10 cellular contexts compared by ENCODE assay signal in the genomic region with DNA sequence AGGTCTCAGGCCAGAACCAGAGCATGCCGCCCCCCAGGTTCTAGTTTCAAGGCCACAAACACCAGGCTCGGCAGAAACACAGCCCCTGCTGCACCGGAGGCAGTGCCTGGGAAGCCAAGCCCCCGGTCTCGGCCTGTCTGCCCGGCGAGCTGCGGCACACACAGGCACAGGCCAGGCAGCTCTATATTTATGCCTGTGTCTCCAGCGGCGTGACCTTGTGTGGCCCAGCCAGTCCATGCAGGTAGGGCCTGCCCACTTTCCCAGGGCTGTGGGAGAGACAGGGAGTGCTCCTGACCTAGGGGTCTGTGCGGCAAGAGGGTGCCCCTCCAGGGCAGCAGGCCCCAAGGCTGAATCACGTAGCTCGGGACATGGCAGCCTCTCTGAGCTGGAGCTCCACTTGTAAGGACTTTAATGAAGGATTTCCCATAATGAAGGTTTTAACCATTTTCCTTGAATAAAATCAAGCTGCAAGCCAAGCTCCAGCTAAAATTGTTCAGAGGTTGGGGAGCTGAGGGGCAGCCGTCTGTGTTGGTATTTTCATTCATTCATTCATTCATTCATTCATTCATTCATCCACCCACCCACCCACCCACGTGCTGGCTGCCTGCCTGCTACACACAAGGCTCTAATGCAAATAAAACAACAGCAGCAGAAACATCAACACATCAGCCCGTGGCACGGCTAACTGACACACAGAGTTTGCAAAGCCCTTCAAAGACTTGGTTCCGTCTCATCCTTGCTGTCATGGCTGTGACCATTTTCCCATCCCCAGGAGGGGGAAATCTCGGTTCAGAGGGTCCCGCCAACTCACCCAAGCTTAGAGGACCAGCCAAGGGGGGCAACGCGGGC.
DNase-seq lines count a peak whose midpoint lies in the region; ATAC-seq and TF ChIP-seq lines count a peak whose summit lies in the region.
"Had no signal": no experiment of that assay in that cellular context is flagged by ENCODE, and none has a peak within 500 bp of the region (broad histone marks: within the 10 kb centered on the region; RNA-seq: fewer than 3 reads in every experiment).

No MANE protein-coding gene starts in this region.

- H3K27me3 Mint-ChIP-seq in mesothelial cell of epicardium (ENCODE audit: low read depth) = no peaks in the 10 kb centered on the region
- H3K27me3 Mint-ChIP-seq: central memory CD8-positive, alpha-beta T cell had no signal

- no peak overlapping the region for H3K4me3 ChIP-seq in NT2/D1 (ENCODE audit: insufficient read length, low read depth)
- peak overlapping the region; percentile 31 to 83 (median 62) for H3K4me3 ChIP-seq in dorsolateral prefrontal cortex
- H3K4me3 ChIP-seq in transverse colon = peak overlapping the region in 2 of 4 donors; percentile 45 to 60

- H3K4me1 Mint-ChIP-seq in mesothelial cell of epicardium = peaks cover 53% of the 10 kb centered on the region

- no peak for TF ChIP-seq POLR2A in transverse colon (IDR thresholded peaks at IDR 0.05)

- WGBS in transverse colon (ENCODE audit: low coverage in 1 of 2), 2 donors = 73% methylated on average over 21 of the region's 22 CpGs; no CpG with 5 or more reads in 1 of the 2 donors

- no peak for DNase-seq in NT2/D1 (ENCODE audit: low read depth, low spot score)
- DNase-seq in dorsolateral prefrontal cortex = no peak
- DNase-seq in mesothelial cell of epicardium (ENCODE audit: low spot score in 2 of 2, unreplicated experiment in 2 of 2) = no peak
- DNase-seq in transverse colon = no peak
- no peak for DNase-seq in NOMO-1 (lab: John Stamatoyannopoulos, UW; ENCODE audit: unreplicated experiment in 2 of 2)
- no peak for DNase-seq in epidermal melanocyte (ENCODE audit: insufficient read length, low spot score)
- no peak for DNase-seq in OCI-M2 (lab: John Stamatoyannopoulos, UW; ENCODE audit: unreplicated experiment)
- DNase-seq: stimulated activated naive CD4-positive, alpha-beta T cell had no signal

- TF ChIP-seq EP300 in transverse colon (IDR thresholded peaks at IDR 0.05; ENCODE audit: low read depth) = no peak

- H3K27ac ChIP-seq in dorsolateral prefrontal cortex = peak overlapping the region in 54 of 59 donors; percentile 6 to 98 (median 91)
- H3K27ac ChIP-seq in transverse colon = peak overlapping the region; percentile 87 to 92 (median 91)

- H3K4me3 Mint-ChIP-seq in mesothelial cell of epicardium = peak overlapping the region; percentile 37
- H3K4me3 Mint-ChIP-seq: central memory CD8-positive, alpha-beta T cell had no signal

- ATAC-seq in GM18858 (IDR thresholded peaks at IDR 0.05; ENCODE audit: unreplicated experiment) = no peak

- peaks cover 8% of the 10 kb centered on the region for H3K36me3 Mint-ChIP-seq in mesothelial cell of epicardium

- no peaks in the 10 kb centered on the region for H3K9me3 ChIP-seq in NT2/D1 (ENCODE audit: insufficient read depth, low read length)
- H3K9me3 ChIP-seq in transverse colon = no peaks in the 10 kb centered on the region

- no peak for TF ChIP-seq CTCF in dorsolateral prefrontal cortex (IDR thresholded peaks at IDR 0.05 in 54 of 56, conservative IDR thresholded peaks at IDR 0.05 in 2 of 56; ENCODE audit: low read depth in 1 of 56, partially characterized antibody in 56 of 56)
- no peak for TF ChIP-seq CTCF in mesothelial cell of epicardium (IDR thresholded peaks at IDR 0.05; ENCODE audit: unreplicated experiment)
- TF ChIP-seq CTCF in transverse colon (IDR thresholded peaks at IDR 0.05) = no peak

- peak overlapping the region; percentile 93 for H3K27ac Mint-ChIP-seq in mesothelial cell of epicardium

- H3K9ac ChIP-seq in NT2/D1 (ENCODE audit: insufficient read length, low read depth) = peak overlapping the region; percentile 62

- H3K36me3 ChIP-seq in NT2/D1 (ENCODE audit: insufficient read depth, insufficient read length, low read length) (peaks cover 56% of the 10 kb centered on the region), transverse colon (peaks cover 0 to 3% (median 0%) of the 10 kb centered on the region in 4 donors)

- in situ Hi-C loops in transverse colon (cut with MboI; ENCODE audit: low pct_ligation_motif_present in 1 of 4, low pct_unique_long_range_greater_than_20kb in 1 of 4, low sequenced_read_pairs in 3 of 4) = loop anchor here in 1 of 4 donors (25.0 kb wide), 1 partner anchor 375 kb away; no protein-coding TSS in a partner anchor

- H3K4me1 ChIP-seq in NT2/D1 (ENCODE audit: insufficient read depth, insufficient read length) (peaks cover 54% of the 10 kb centered on the region), transverse colon (peaks cover 38 to 66% (median 52%) of the 10 kb centered on the region in 4 donors)

- intact Hi-C loops in dorsolateral prefrontal cortex (cut with DNase I) = loop anchor here in 1 of 2 donors (10.0 kb wide), 1 partner anchor 178 kb away; a partner anchor contains a TSS
- intact Hi-C loops in transverse colon (cut with DNase I; ENCODE audit: low total_unique reads) = loop anchor here (5.0 kb wide), 1 partner anchor 35 kb away; no protein-coding TSS in a partner anchor

- H3K27me3 ChIP-seq in NT2/D1 (ENCODE audit: insufficient read depth, insufficient read length) (no peaks in the 10 kb centered on the region), dorsolateral prefrontal cortex (no peaks in the 10 kb centered on the region), transverse colon (no peaks in the 10 kb centered on the region)

- H3K9me3 Mint-ChIP-seq in mesothelial cell of epicardium = no peaks in the 10 kb centered on the region
- H3K9me3 Mint-ChIP-seq: central memory CD8-positive, alpha-beta T cell had no signal
